Comparison of ENCODE assay signal across 9 cellular contexts in the genomic region with DNA sequence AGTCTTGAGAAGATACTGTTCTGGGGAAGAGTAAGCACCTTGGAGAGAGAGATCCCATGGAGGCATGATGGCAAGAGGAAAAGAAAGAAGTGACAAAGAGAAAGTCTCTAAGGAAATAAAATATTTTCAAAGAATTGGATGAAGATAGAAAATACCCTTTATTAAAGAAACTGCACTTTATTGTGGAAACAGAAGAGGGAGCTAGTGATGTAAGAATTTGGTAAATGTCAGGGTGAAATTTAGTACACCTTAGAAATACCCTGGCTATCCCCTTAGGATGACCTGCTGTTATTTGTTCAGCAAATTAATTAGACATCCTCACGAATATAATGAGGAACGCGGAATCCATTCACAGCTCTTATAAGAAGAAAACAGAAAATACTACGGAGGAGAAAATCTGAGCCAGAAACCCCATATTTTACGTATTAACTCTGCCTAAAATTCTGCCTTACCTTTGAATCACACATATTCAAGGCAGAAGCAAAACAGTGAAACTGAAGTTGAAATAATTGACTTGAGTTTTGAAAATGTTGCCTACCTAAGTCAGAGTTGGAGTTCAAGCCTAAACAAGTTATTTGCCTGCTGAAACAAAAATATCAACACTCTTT.
A peak's percentile ranks its signal among the peaks of the same experiment; 100 is the strongest.
DNase-seq lines count a peak whose midpoint lies in the region; ATAC-seq and TF ChIP-seq lines count a peak whose summit lies in the region.
"Had no signal": no experiment of that assay in that cellular context is flagged by ENCODE, and none has a peak within 500 bp of the region (broad histone marks: within the 10 kb centered on the region; RNA-seq: fewer than 3 reads in every experiment).

No MANE protein-coding gene starts in this region.

- intact Hi-C loops in activated CD8-positive, alpha-beta T cell treated with anti-CD3 and anti-CD28 coated beads for 36 hours (cut with micrococcal nuclease), result no loop called here
- intact Hi-C loops in OCI-LY7 (cut with micrococcal nuclease; ENCODE audit: unreplicated experiment), result loop anchor here (2.0 to 10.0 kb wide), 3 partner anchors 285 to 595 kb away; a partner anchor contains a TSS

- CTCF ChIA-PET in activated CD8-positive, alpha-beta T cell treated with anti-CD3 and anti-CD28 coated beads for 36 hours (lab: Charles Lee), result no interaction called here
- CTCF ChIA-PET in activated CD8-positive, alpha-beta T cell treated with anti-CD3 and anti-CD28 coated beads, Interleukin-2, amount 10 ng/mL, durations not matched to agents 7 days and 5 days (lab: Charles Lee), result no interaction called here
- CTCF ChIA-PET in OCI-LY7 (lab: Charles Lee; ENCODE audit: unreplicated experiment), result no interaction called here

- H3K27ac ChIP-seq in OCI-LY7 (ENCODE audit: low read depth, low read length, poor library complexity, severe bottlenecking), result no peak overlapping the region
- H3K27ac ChIP-seq in upper lobe of left lung, result no peak overlapping the region

- H4K20me1 ChIP-seq in OCI-LY7 (ENCODE audit: insufficient read depth, low read length), result no peaks in the 10 kb centered on the region

- H3K27ac Mint-ChIP-seq in activated CD8-positive, alpha-beta T cell treated with anti-CD3 and anti-CD28 coated beads for 36 hours, result no peak overlapping the region
- H3K27ac Mint-ChIP-seq in activated CD8-positive, alpha-beta T cell treated with anti-CD3 and anti-CD28 coated beads, Interleukin-2, amount 10 ng/mL, durations not matched to agents 7 days and 5 days, result no peak overlapping the region
- no peak overlapping the region for H3K27ac Mint-ChIP-seq in type B pancreatic cell
- H3K27ac Mint-ChIP-seq: activated T-helper 1 cell treated with anti-CD3 and anti-CD28 coated beads, Interleukin-12 subunit alpha, Interleukin-12 subunit beta, Interleukin-2, Interleukin-4 antibody, amounts not matched to agents 30 ng/mL and 10 ng/mL and 1 ng/mL, durations not matched to agents 14 hours and 24 hours and 36 hours had no signal

- no peak overlapping the region for H3K4me2 ChIP-seq in OCI-LY7 (ENCODE audit: low read length)

- BruUV-seq in OCI-LY7 (replicated peaks; lab: Mats Ljungman, UMichigan), result no TSS peak

- H3K36me3 ChIP-seq in OCI-LY7 (ENCODE audit: insufficient read depth, low read length) (no peaks in the 10 kb centered on the region), upper lobe of left lung (no peaks in the 10 kb centered on the region)

- H3K9me3 Mint-ChIP-seq in activated CD8-positive, alpha-beta T cell treated with anti-CD3 and anti-CD28 coated beads for 36 hours, result no peaks in the 10 kb centered on the region
- H3K9me3 Mint-ChIP-seq in activated CD8-positive, alpha-beta T cell treated with anti-CD3 and anti-CD28 coated beads, Interleukin-2, amount 10 ng/mL, durations not matched to agents 7 days and 5 days (ENCODE audit: insufficient read depth), result no peaks in the 10 kb centered on the region
- no peaks in the 10 kb centered on the region for H3K9me3 Mint-ChIP-seq in type B pancreatic cell
- H3K9me3 Mint-ChIP-seq: activated T-helper 1 cell treated with anti-CD3 and anti-CD28 coated beads, Interleukin-12 subunit alpha, Interleukin-12 subunit beta, Interleukin-2, Interleukin-4 antibody, amounts not matched to agents 30 ng/mL and 10 ng/mL and 1 ng/mL, durations not matched to agents 14 hours and 24 hours and 36 hours had no signal

- no peaks in the 10 kb centered on the region for H3K27me3 ChIP-seq in upper lobe of left lung

- H3K9me2 ChIP-seq in OCI-LY7 (ENCODE audit: insufficient read depth, low read length), result no peaks in the 10 kb centered on the region

- H3K4me1 ChIP-seq in OCI-LY7 (ENCODE audit: insufficient read depth, low read length, poor library complexity, severe bottlenecking) (no peaks in the 10 kb centered on the region), upper lobe of left lung (no peaks in the 10 kb centered on the region)

- H3K27me3 Mint-ChIP-seq in activated CD8-positive, alpha-beta T cell treated with anti-CD3 and anti-CD28 coated beads for 36 hours, result no peaks in the 10 kb centered on the region
- H3K27me3 Mint-ChIP-seq in activated CD8-positive, alpha-beta T cell treated with anti-CD3 and anti-CD28 coated beads, Interleukin-2, amount 10 ng/mL, durations not matched to agents 7 days and 5 days (ENCODE audit: low read depth), result no peaks in the 10 kb centered on the region
- H3K27me3 Mint-ChIP-seq in type B pancreatic cell, result no peaks in the 10 kb centered on the region

- 65 to 72% methylated on average over 5 of the region's 5 CpGs for WGBS in upper lobe of left lung, 2 donors

- no peak overlapping the region for H3K4me3 Mint-ChIP-seq in activated CD8-positive, alpha-beta T cell treated with anti-CD3 and anti-CD28 coated beads for 36 hours
- no peak overlapping the region for H3K4me3 Mint-ChIP-seq in activated CD8-positive, alpha-beta T cell treated with anti-CD3 and anti-CD28 coated beads, Interleukin-2, amount 10 ng/mL, durations not matched to agents 7 days and 5 days
- no peak overlapping the region for H3K4me3 Mint-ChIP-seq in type B pancreatic cell
- H3K4me3 Mint-ChIP-seq: activated T-helper 1 cell treated with anti-CD3 and anti-CD28 coated beads, Interleukin-12 subunit alpha, Interleukin-12 subunit beta, Interleukin-2, Interleukin-4 antibody, amounts not matched to agents 30 ng/mL and 10 ng/mL and 1 ng/mL, durations not matched to agents 14 hours and 24 hours and 36 hours had no signal

- no peaks in the 10 kb centered on the region for H3K36me3 Mint-ChIP-seq in activated CD8-positive, alpha-beta T cell treated with anti-CD3 and anti-CD28 coated beads for 36 hours (ENCODE audit: low read depth)
- H3K36me3 Mint-ChIP-seq in activated CD8-positive, alpha-beta T cell treated with anti-CD3 and anti-CD28 coated beads, Interleukin-2, amount 10 ng/mL, durations not matched to agents 7 days and 5 days (ENCODE audit: low read depth), result no peaks in the 10 kb centered on the region
- H3K36me3 Mint-ChIP-seq in type B pancreatic cell, result no peaks in the 10 kb centered on the region

- TF ChIP-seq CTCF in activated CD8-positive, alpha-beta T cell treated with anti-CD3 and anti-CD28 coated beads for 36 hours (IDR thresholded peaks at IDR 0.05), result peak; percentile 22
- peak; percentile 83 for TF ChIP-seq CTCF in OCI-LY7 (conservative IDR thresholded peaks at IDR 0.05; ENCODE audit: low read length)
- peak; percentile 70 for TF ChIP-seq CTCF in type B pancreatic cell (conservative IDR thresholded peaks at IDR 0.05)
- peak in 1 of 6 experiments; percentile 7 for TF ChIP-seq CTCF in upper lobe of left lung (IDR thresholded peaks at IDR 0.05)

- H3K79me2 ChIP-seq in OCI-LY7 (ENCODE audit: insufficient read depth, low read depth, low read length), result no peaks in the 10 kb centered on the region

- no peak overlapping the region for H2AFZ ChIP-seq in OCI-LY7 (ENCODE audit: low read length)

- H3K9me3 ChIP-seq in OCI-LY7 (ENCODE audit: low read length) (no peaks in the 10 kb centered on the region), upper lobe of left lung (no peaks in the 10 kb centered on the region)

- no peak for DNase-seq in activated CD8-positive, alpha-beta T cell treated with anti-CD3 and anti-CD28 coated beads for 36 hours
- no peak for DNase-seq in activated CD8-positive, alpha-beta T cell treated with anti-CD3 and anti-CD28 coated beads, Interleukin-2, amount 10 ng/mL, durations not matched to agents 7 days and 5 days
- peak; percentile 29 for DNase-seq in OCI-LY7 (ENCODE audit: low spot score)
- peak; percentile 2 to 9 for DNase-seq in erythroblast (lab: John Stamatoyannopoulos, UW)
- DNase-seq in type B pancreatic cell (ENCODE audit: extremely low spot score, unreplicated experiment), result no peak
- no peak for DNase-seq in upper lobe of left lung
- no peak for DNase-seq in activated CD4-positive, alpha-beta T cell treated with anti-CD3 and anti-CD28 coated beads for 4 hours

- TF ChIP-seq EP300 in upper lobe of left lung (IDR thresholded peaks at IDR 0.05), result no peak

- POLR2A ChIA-PET in activated CD8-positive, alpha-beta T cell treated with anti-CD3 and anti-CD28 coated beads for 36 hours (lab: Charles Lee), result no interaction called here
- POLR2A ChIA-PET in activated CD8-positive, alpha-beta T cell treated with anti-CD3 and anti-CD28 coated beads, Interleukin-2, amount 10 ng/mL, durations not matched to agents 7 days and 5 days (lab: Charles Lee), result no interaction called here
- POLR2A ChIA-PET in OCI-LY7 (lab: Charles Lee), result no interaction called here

- H3K4me3 ChIP-seq in OCI-LY7 (ENCODE audit: low read depth, low read length, poor library complexity, severe bottlenecking) (no peak overlapping the region), upper lobe of left lung (no peak overlapping the region)

- no peak for TF ChIP-seq POLR2A in erythroblast (IDR thresholded peaks at IDR 0.05; ENCODE audit: low read length)
- TF ChIP-seq POLR2A in upper lobe of left lung (IDR thresholded peaks at IDR 0.05), result no peak

- no peaks in the 10 kb centered on the region for H3K4me1 Mint-ChIP-seq in activated CD8-positive, alpha-beta T cell treated with anti-CD3 and anti-CD28 coated beads for 36 hours (ENCODE audit: low read depth)
- no peaks in the 10 kb centered on the region for H3K4me1 Mint-ChIP-seq in activated CD8-positive, alpha-beta T cell treated with anti-CD3 and anti-CD28 coated beads, Interleukin-2, amount 10 ng/mL, durations not matched to agents 7 days and 5 days (ENCODE audit: low read depth)
- H3K4me1 Mint-ChIP-seq in type B pancreatic cell (ENCODE audit: unreplicated experiment), result no peaks in the 10 kb centered on the region

- ATAC-seq in activated CD8-positive, alpha-beta T cell treated with anti-CD3 and anti-CD28 coated beads for 36 hours, result no peak
- no peak for ATAC-seq in activated CD8-positive, alpha-beta T cell treated with anti-CD3 and anti-CD28 coated beads, Interleukin-2, amount 10 ng/mL, durations not matched to agents 7 days and 5 days
- ATAC-seq in upper lobe of left lung (ENCODE audit: low FRiP score in 2 of 2) (no peak), HG03196 (IDR thresholded peaks at IDR 0.05; ENCODE audit: unreplicated experiment) (no peak)

Comparison
In these comparisons a context has a peak if more than half of its experiments do, and no peak if none do; other contexts are left out.
1. DNase-seq: peak in OCI-LY7 (single experiment) and erythroblast (2 of 2); none in activated CD8-positive, alpha-beta T cell treated with anti-CD3 and anti-CD28 coated beads for 36 hours (single experiment), activated CD8-positive, alpha-beta T cell treated with anti-CD3 and anti-CD28 coated beads, Interleukin-2, amount 10 ng/mL, durations not matched to agents 7 days and 5 days (single experiment), type B pancreatic cell (single experiment), upper lobe of left lung (0 of 2) and activated CD4-positive, alpha-beta T cell treated with anti-CD3 and anti-CD28 coated beads for 4 hours (0 of 2).